ENCODE assay signal across 1 cellular context in genomic region chr15:99412626-99413025, GRCh38.
TF ChIP-seq lines count a peak whose summit lies in the region.

No MANE protein-coding gene starts in this region.

TF ChIP-seq in IMR-90, 13 proteins besides CTCF, POLR2A, EP300 and RAD21:
- TF ChIP-seq MAFK (IDR thresholded peaks at IDR 0.05; ENCODE audit: low read depth, low read length) (no peak), MXI1 (IDR thresholded peaks at IDR 0.05; ENCODE audit: borderline replicate concordance, low read depth, low read length) (no peak), RFX5 (IDR thresholded peaks at IDR 0.05; ENCODE audit: low read depth, low read length) (no peak), CHD1 (IDR thresholded peaks at IDR 0.05; ENCODE audit: low read depth, low read length) (no peak), SMC3 (IDR thresholded peaks at IDR 0.05; ENCODE audit: low read depth, low read length) (no peak), FOS (IDR thresholded peaks at IDR 0.05; ENCODE audit: low read depth, low read length) (no peak), CEBPB (IDR thresholded peaks at IDR 0.05; ENCODE audit: low read depth, low read length) (no peak), BHLHE40 (IDR thresholded peaks at IDR 0.05; ENCODE audit: low read depth, low read length) (no peak)
- TF ChIP-seq, protein P1, sequence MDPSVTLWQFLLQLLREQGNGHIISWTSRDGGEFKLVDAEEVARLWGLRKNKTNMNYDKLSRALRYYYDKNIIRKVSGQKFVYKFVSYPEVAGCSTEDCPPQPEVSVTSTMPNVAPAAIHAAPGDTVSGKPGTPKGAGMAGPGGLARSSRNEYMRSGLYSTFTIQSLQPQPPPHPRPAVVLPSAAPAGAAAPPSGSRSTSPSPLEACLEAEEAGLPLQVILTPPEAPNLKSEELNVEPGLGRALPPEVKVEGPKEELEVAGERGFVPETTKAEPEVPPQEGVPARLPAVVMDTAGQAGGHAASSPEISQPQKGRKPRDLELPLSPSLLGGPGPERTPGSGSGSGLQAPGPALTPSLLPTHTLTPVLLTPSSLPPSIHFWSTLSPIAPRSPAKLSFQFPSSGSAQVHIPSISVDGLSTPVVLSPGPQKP (IDR thresholded peaks at IDR 0.05; ENCODE audit: borderline replicate concordance, low read depth, low read length), result no peak
- TF ChIP-seq, protein P2, sequence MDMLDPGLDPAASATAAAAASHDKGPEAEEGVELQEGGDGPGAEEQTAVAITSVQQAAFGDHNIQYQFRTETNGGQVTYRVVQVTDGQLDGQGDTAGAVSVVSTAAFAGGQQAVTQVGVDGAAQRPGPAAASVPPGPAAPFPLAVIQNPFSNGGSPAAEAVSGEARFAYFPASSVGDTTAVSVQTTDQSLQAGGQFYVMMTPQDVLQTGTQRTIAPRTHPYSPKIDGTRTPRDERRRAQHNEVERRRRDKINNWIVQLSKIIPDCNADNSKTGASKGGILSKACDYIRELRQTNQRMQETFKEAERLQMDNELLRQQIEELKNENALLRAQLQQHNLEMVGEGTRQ (IDR thresholded peaks at IDR 0.05; ENCODE audit: low read depth, low read length), result no peak
